12 cellular contexts compared by ENCODE assay signal in the genomic region with DNA sequence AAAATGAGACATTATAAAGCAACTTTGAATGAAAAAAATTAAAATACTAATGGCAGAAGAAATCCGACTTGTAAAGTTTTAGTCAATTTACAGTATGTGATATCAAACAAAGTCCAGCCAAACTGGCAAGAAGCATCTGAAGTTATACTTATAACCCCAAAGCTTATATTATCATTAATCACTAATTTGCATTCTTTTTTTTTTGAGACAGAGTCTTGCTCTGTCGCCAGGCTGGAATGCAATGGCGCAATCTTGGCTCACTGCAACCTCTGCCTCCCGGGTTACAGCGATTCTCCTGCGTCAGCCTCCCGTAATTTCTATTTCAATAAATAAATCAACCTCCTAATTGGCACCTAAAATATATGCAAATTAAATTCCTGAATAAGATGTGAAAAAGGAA.
A peak's percentile ranks its signal among the peaks of the same experiment; 100 is the strongest.
DNase-seq lines count a peak whose midpoint lies in the region; ATAC-seq and TF ChIP-seq lines count a peak whose summit lies in the region.
"Had no signal": no experiment of that assay in that cellular context is flagged by ENCODE, and none has a peak within 500 bp of the region (broad histone marks: within the 10 kb centered on the region; RNA-seq: fewer than 3 reads in every experiment).

No MANE protein-coding gene starts in this region.

- POLR2A ChIA-PET in activated CD4-positive, alpha-beta T cell treated with anti-CD3 and anti-CD28 coated beads, Interleukin-2, amount 10 ng/mL, durations not matched to agents 7 days and 5 days (lab: Charles Lee): no interaction called here

- CTCF ChIA-PET in activated CD4-positive, alpha-beta T cell treated with anti-CD3 and anti-CD28 coated beads, Interleukin-2, amount 10 ng/mL, durations not matched to agents 7 days and 5 days (lab: Charles Lee): no interaction called here

- no peak overlapping the region for H3K4me3 ChIP-seq in fibroblast of lung (replicated peaks in 1 of 4; ENCODE audit: control extremely low read depth in 1 of 4, insufficient read depth in 1 of 4, low read depth in 3 of 4, low read length in 4 of 4)

- no peak for TF ChIP-seq CTCF in HFFc6 (IDR thresholded peaks at IDR 0.05)
- TF ChIP-seq CTCF in fibroblast of lung (conservative IDR thresholded peaks at IDR 0.05 in 1 of 2, IDR thresholded peaks at IDR 0.05 in 1 of 2; ENCODE audit: low read depth in 1 of 2, low read length in 2 of 2): no peak

- peaks cover 9% of the 10 kb centered on the region for H3K36me3 ChIP-seq in fibroblast of lung (ENCODE audit: control insufficient read depth, insufficient read depth, low read length)

- H4K20me1 ChIP-seq in fibroblast of lung (ENCODE audit: control insufficient read depth, extremely low read depth, insufficient read depth, low read length): no peaks in the 10 kb centered on the region

- peaks cover 62% of the 10 kb centered on the region for H3K36me3 Mint-ChIP-seq in HFFc6 (ENCODE audit: low read depth)
- peaks cover 58% of the 10 kb centered on the region for H3K36me3 Mint-ChIP-seq in activated CD4-positive, alpha-beta T cell treated with anti-CD3 and anti-CD28 coated beads, Interleukin-2, amount 10 ng/mL, durations not matched to agents 7 days and 5 days (ENCODE audit: low read depth)

- no peak overlapping the region for H3K9ac ChIP-seq in fibroblast of lung (ENCODE audit: insufficient read depth, low read length)

- no peaks in the 10 kb centered on the region for H3K4me1 ChIP-seq in fibroblast of lung (ENCODE audit: control insufficient read depth, extremely low read depth, insufficient read depth, low read length)

- peaks cover 2% of the 10 kb centered on the region for H3K9me3 ChIP-seq in fibroblast of lung (ENCODE audit: control insufficient read depth, insufficient read depth, low read depth, low read length)

- H3K27ac ChIP-seq in fibroblast of lung (ENCODE audit: insufficient read depth, low read length): no peak overlapping the region

- ATAC-seq in GM19328 (IDR thresholded peaks at IDR 0.05; ENCODE audit: unreplicated experiment): no peak

- peaks cover 24% of the 10 kb centered on the region for H3K9me3 Mint-ChIP-seq in HFFc6
- peaks cover 17% of the 10 kb centered on the region for H3K9me3 Mint-ChIP-seq in activated CD4-positive, alpha-beta T cell treated with anti-CD3 and anti-CD28 coated beads, Interleukin-2, amount 10 ng/mL, durations not matched to agents 7 days and 5 days

- H3K4me1 Mint-ChIP-seq in HFFc6 (ENCODE audit: low read depth): peaks cover 63% of the 10 kb centered on the region
- H3K4me1 Mint-ChIP-seq in activated CD4-positive, alpha-beta T cell treated with anti-CD3 and anti-CD28 coated beads, Interleukin-2, amount 10 ng/mL, durations not matched to agents 7 days and 5 days: peaks cover 2% of the 10 kb centered on the region

- peak overlapping the region; percentile 59 for H3K27ac Mint-ChIP-seq in HFFc6
- H3K27ac Mint-ChIP-seq in activated CD4-positive, alpha-beta T cell treated with anti-CD3 and anti-CD28 coated beads, Interleukin-2, amount 10 ng/mL, durations not matched to agents 7 days and 5 days: no peak overlapping the region

- peak; percentile 22 for DNase-seq in HFFc6
- DNase-seq in T1000 (lab: John Stamatoyannopoulos, UW): peak; percentile 11
- peak; percentile 36 to 67 for DNase-seq in fibroblast of lung (ENCODE audit: low read depth in 2 of 2)
- DNase-seq in posterior vena cava (ENCODE audit: low spot score): peak; percentile 59
- DNase-seq in glomerular visceral epithelial cell (ENCODE audit: extremely low spot score): no peak
- DNase-seq in activated CD4-positive, alpha-beta T cell treated with anti-CD3 and anti-CD28 coated beads, Interleukin-2, amount 10 ng/mL, durations not matched to agents 7 days and 5 days: no peak
- DNase-seq in NCI-H2171 treated with DMSO at 0.1 percent for 48 hours (lab: John Stamatoyannopoulos, UW): no peak
- DNase-seq: NCI-H1105 treated with DMSO at 0.1 percent for 48 hours, NCI-H1930, NCI-H526, SW 1271 had no signal

- H3K79me2 ChIP-seq in fibroblast of lung (ENCODE audit: control insufficient read depth, insufficient read depth, low read length): no peaks in the 10 kb centered on the region

- H3K4me2 ChIP-seq in fibroblast of lung (ENCODE audit: extremely low read depth, insufficient read depth, low read length): no peak overlapping the region

- peak overlapping the region; percentile 67 for H3K4me3 Mint-ChIP-seq in HFFc6
- H3K4me3 Mint-ChIP-seq in activated CD4-positive, alpha-beta T cell treated with anti-CD3 and anti-CD28 coated beads, Interleukin-2, amount 10 ng/mL, durations not matched to agents 7 days and 5 days: no peak overlapping the region

- intact Hi-C loops in posterior vena cava (cut with DNase I): no loop called here

- no peaks in the 10 kb centered on the region for H3K27me3 Mint-ChIP-seq in HFFc6 (ENCODE audit: insufficient read depth)
- H3K27me3 Mint-ChIP-seq in activated CD4-positive, alpha-beta T cell treated with anti-CD3 and anti-CD28 coated beads, Interleukin-2, amount 10 ng/mL, durations not matched to agents 7 days and 5 days: no peaks in the 10 kb centered on the region

- no peak overlapping the region for H2AFZ ChIP-seq in fibroblast of lung (ENCODE audit: low read length)

- no peaks in the 10 kb centered on the region for H3K27me3 ChIP-seq in fibroblast of lung (ENCODE audit: control insufficient read depth, insufficient read depth, low read length)

Comparison
In these comparisons a context has a peak if more than half of its experiments do, and no peak if none do; other contexts are left out.
1. DNase-seq: peak in HFFc6 (single experiment), T1000 (single experiment), fibroblast of lung (2 of 2) and posterior vena cava (single experiment); none in glomerular visceral epithelial cell (single experiment), activated CD4-positive, alpha-beta T cell treated with anti-CD3 and anti-CD28 coated beads, Interleukin-2, amount 10 ng/mL, durations not matched to agents 7 days and 5 days (single experiment) and NCI-H2171 treated with DMSO at 0.1 percent for 48 hours (single experiment).